Comparison of ENCODE assay signal across 1 cellular context in the genomic region with DNA sequence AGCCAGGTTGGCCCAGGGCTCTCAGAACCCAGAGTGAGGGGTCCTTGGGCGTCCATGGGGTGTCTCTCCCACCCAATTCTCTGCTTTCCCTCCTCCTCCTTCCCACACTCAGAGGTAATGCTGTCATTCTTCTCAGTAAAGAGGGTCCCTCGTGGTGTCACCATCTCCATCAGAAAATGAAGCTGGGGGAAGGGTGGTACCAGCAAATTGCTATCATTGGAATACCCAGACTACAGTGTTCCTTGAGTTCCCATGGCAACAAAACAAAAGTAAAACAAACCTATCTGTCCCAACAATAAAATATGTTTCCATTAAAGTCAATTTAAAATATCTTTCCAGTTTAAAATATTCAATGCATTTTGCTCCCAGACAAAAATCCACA.
TF ChIP-seq lines count a peak whose summit lies in the region.

No MANE protein-coding gene starts in this region.

TF ChIP-seq in GM23338, 12 proteins besides CTCF, POLR2A, EP300 and RAD21 (continued from another document):
- TF ChIP-seq ZNF462 (CRISPR knock-in tag; IDR thresholded peaks at IDR 0.05) (no peak), ZNF331 (CRISPR knock-in tag; IDR thresholded peaks at IDR 0.05; ENCODE audit: low read depth) (no peak), EZH2phosphoT487 (IDR thresholded peaks at IDR 0.05; ENCODE audit: unreplicated experiment) (no peak), NANOG (IDR thresholded peaks at IDR 0.05; ENCODE audit: borderline replicate concordance) (no peak), POLR2AphosphoS5 (IDR thresholded peaks at IDR 0.05; ENCODE audit: low read depth) (no peak), EZH2 (IDR thresholded peaks at IDR 0.05; ENCODE audit: low read depth, unreplicated experiment) (no peak), STAT1 (IDR thresholded peaks at IDR 0.05; ENCODE audit: unreplicated experiment) (no peak), ZNF114 (CRISPR knock-in tag; IDR thresholded peaks at IDR 0.05) (no peak)
- TF ChIP-seq, protein P1, sequence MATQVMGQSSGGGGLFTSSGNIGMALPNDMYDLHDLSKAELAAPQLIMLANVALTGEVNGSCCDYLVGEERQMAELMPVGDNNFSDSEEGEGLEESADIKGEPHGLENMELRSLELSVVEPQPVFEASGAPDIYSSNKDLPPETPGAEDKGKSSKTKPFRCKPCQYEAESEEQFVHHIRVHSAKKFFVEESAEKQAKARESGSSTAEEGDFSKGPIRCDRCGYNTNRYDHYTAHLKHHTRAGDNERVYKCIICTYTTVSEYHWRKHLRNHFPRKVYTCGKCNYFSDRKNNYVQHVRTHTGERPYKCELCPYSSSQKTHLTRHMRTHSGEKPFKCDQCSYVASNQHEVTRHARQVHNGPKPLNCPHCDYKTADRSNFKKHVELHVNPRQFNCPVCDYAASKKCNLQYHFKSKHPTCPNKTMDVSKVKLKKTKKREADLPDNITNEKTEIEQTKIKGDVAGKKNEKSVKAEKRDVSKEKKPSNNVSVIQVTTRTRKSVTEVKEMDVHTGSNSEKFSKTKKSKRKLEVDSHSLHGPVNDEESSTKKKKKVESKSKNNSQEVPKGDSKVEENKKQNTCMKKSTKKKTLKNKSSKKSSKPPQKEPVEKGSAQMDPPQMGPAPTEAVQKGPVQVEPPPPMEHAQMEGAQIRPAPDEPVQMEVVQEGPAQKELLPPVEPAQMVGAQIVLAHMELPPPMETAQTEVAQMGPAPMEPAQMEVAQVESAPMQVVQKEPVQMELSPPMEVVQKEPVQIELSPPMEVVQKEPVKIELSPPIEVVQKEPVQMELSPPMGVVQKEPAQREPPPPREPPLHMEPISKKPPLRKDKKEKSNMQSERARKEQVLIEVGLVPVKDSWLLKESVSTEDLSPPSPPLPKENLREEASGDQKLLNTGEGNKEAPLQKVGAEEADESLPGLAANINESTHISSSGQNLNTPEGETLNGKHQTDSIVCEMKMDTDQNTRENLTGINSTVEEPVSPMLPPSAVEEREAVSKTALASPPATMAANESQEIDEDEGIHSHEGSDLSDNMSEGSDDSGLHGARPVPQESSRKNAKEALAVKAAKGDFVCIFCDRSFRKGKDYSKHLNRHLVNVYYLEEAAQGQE (IDR thresholded peaks at IDR 0.05; ENCODE audit: unreplicated experiment), result no peak
TF ChIP-seq in GM23338: peak in this region for 0.
